In genomic region chr2:12452211-12452610, GRCh38 we compare ENCODE assay signal across 10 cellular contexts.
DNase-seq lines count a peak whose midpoint lies in the region; ATAC-seq and TF ChIP-seq lines count a peak whose summit lies in the region.
"Had no signal": no experiment of that assay in that cellular context is flagged by ENCODE, and none has a peak within 500 bp of the region (broad histone marks: within the 10 kb centered on the region; RNA-seq: fewer than 3 reads in every experiment).

No MANE protein-coding gene starts in this region.

- no peak for TF ChIP-seq CTCF in OCI-LY1 (IDR thresholded peaks at IDR 0.05; ENCODE audit: low read length)
- no peak for TF ChIP-seq CTCF in osteocyte (IDR thresholded peaks at IDR 0.05)

- H3K36me3 Mint-ChIP-seq in central memory CD8-positive, alpha-beta T cell (ENCODE audit: insufficient read depth) = peaks cover 6% of the 10 kb centered on the region
- H3K36me3 Mint-ChIP-seq in osteocyte (ENCODE audit: unreplicated experiment) = no peaks in the 10 kb centered on the region

- no peak for ATAC-seq in central memory CD8-positive, alpha-beta T cell (replicated peaks; ENCODE audit: extremely low read depth, poor library complexity, severe bottlenecking)
- ATAC-seq in GM18519 (IDR thresholded peaks at IDR 0.05; ENCODE audit: low FRiP score, unreplicated experiment) (no peak), left colon (no peak), GM18861 (IDR thresholded peaks at IDR 0.05; ENCODE audit: unreplicated experiment) (no peak)

- H3K36me3 ChIP-seq in OCI-LY1 (ENCODE audit: insufficient read depth, low read length) = no peaks in the 10 kb centered on the region
- H3K36me3 ChIP-seq: colonic mucosa had no signal

- H3K9me2 ChIP-seq in OCI-LY1 (ENCODE audit: low read depth, low read length) = no peaks in the 10 kb centered on the region

- no peaks in the 10 kb centered on the region for H4K20me1 ChIP-seq in OCI-LY1 (ENCODE audit: insufficient read depth, low read length)

- no peaks in the 10 kb centered on the region for H3K9me3 ChIP-seq in OCI-LY1 (ENCODE audit: low read length)
- H3K9me3 ChIP-seq: colonic mucosa had no signal

- peak overlapping the region; percentile 66 for H3K4me2 ChIP-seq in OCI-LY1 (ENCODE audit: low read length)

- no peaks in the 10 kb centered on the region for H3F3A ChIP-seq in OCI-LY1 (ENCODE audit: insufficient read depth, low read length)

- no peaks in the 10 kb centered on the region for H3K27me3 ChIP-seq in OCI-LY1 (ENCODE audit: insufficient read depth, low read length)
- H3K27me3 ChIP-seq: colonic mucosa had no signal

- no peaks in the 10 kb centered on the region for H3K27me3 Mint-ChIP-seq in central memory CD8-positive, alpha-beta T cell
- H3K27me3 Mint-ChIP-seq in osteocyte (ENCODE audit: unreplicated experiment) = no peaks in the 10 kb centered on the region

- H3K4me1 ChIP-seq in OCI-LY1 (ENCODE audit: insufficient read depth, low read length, severe bottlenecking) = peaks cover 27% of the 10 kb centered on the region

- intact Hi-C loops in left colon (cut with DNase I, micrococcal nuclease) = no loop called here

- peaks cover 24% of the 10 kb centered on the region for H3K4me1 Mint-ChIP-seq in central memory CD8-positive, alpha-beta T cell
- H3K4me1 Mint-ChIP-seq in osteocyte (ENCODE audit: unreplicated experiment) = peaks cover 41% of the 10 kb centered on the region

- DNase-seq in GF-D8 (lab: John Stamatoyannopoulos, UW) = peak; percentile 10
- DNase-seq in central memory CD8-positive, alpha-beta T cell (ENCODE audit: low spot score in 2 of 2) = no peak
- DNase-seq in osteocyte (ENCODE audit: extremely low spot score, unreplicated experiment) = no peak
- DNase-seq in left colon = no peak
- no peak for DNase-seq in NCI-H524 (lab: John Stamatoyannopoulos, UW)
- DNase-seq: colonic mucosa, H9 had no signal

- peak overlapping the region; percentile 37 for H3K4me3 ChIP-seq in OCI-LY1 (ENCODE audit: low read depth, low read length, poor library complexity, severe bottlenecking)
- H3K4me3 ChIP-seq: colonic mucosa had no signal

- peak overlapping the region; percentile 73 for H3K27ac Mint-ChIP-seq in central memory CD8-positive, alpha-beta T cell (ENCODE audit: low read depth)
- peak overlapping the region; percentile 83 for H3K27ac Mint-ChIP-seq in osteocyte (ENCODE audit: unreplicated experiment)
- H3K27ac Mint-ChIP-seq: H9 had no signal

- H2AFZ ChIP-seq in OCI-LY1 (ENCODE audit: low read length) = peak overlapping the region; percentile 84

- H3K4me3 Mint-ChIP-seq in central memory CD8-positive, alpha-beta T cell = peak overlapping the region; percentile 52
- no peak overlapping the region for H3K4me3 Mint-ChIP-seq in osteocyte (ENCODE audit: unreplicated experiment)
- H3K4me3 Mint-ChIP-seq: H9 had no signal

- peak overlapping the region; percentile 37 for H3K9ac ChIP-seq in OCI-LY1 (ENCODE audit: low read length)

- no peaks in the 10 kb centered on the region for H3K79me2 ChIP-seq in OCI-LY1 (ENCODE audit: insufficient read depth, low read length)

- H3K9me3 Mint-ChIP-seq in central memory CD8-positive, alpha-beta T cell = no peaks in the 10 kb centered on the region
- H3K9me3 Mint-ChIP-seq in osteocyte (ENCODE audit: unreplicated experiment) = no peaks in the 10 kb centered on the region
- H3K9me3 Mint-ChIP-seq: H9 had no signal

- H3K27ac ChIP-seq in OCI-LY1 (ENCODE audit: low read depth, low read length, poor library complexity, severe bottlenecking) = peak overlapping the region; percentile 58
- H3K27ac ChIP-seq: colonic mucosa had no signal
